In genomic region chr16:50796829-50797228, GRCh38 we compare ENCODE assay signal across 20 cellular contexts.
"Had no signal": no experiment of that assay in that cellular context is flagged by ENCODE, and none has a peak within 500 bp of the region (broad histone marks: within the 10 kb centered on the region; RNA-seq: fewer than 3 reads in every experiment).

No MANE protein-coding gene starts in this region.

- H3K27ac Mint-ChIP-seq: memory B cell, nephron progenitor cell had no signal

- H3K27me3 Mint-ChIP-seq: memory B cell had no signal

- H3K4me3 Mint-ChIP-seq: memory B cell, nephron progenitor cell had no signal

- H3K4me1 ChIP-seq: heart right ventricle, pancreas, psoas muscle, right atrium auricular region, stomach, suprapubic skin, tibial nerve had no signal

- H3K9me3 ChIP-seq: heart right ventricle, pancreas, psoas muscle, right atrium auricular region, stomach, suprapubic skin, tibial nerve had no signal

- FAIRE-seq: endometrium, keratinocyte, pancreas, urothelium cell line had no signal

- DNase-seq: activated CD4-positive, alpha-beta T cell treated with anti-CD3 and anti-CD28 coated beads for 1 hour; activated CD4-positive, alpha-beta T cell treated with anti-CD3 and anti-CD28 coated beads, Interleukin-2, amount 50 U/mL, for 4 hours; cortex of kidney; erythroblast; foreskin fibroblast; heart right ventricle; left colon; nephron progenitor cell; pancreas; psoas muscle; stimulated activated CD4-positive, alpha-beta T cell treated with anti-CD3 and anti-CD28 coated beads, Interleukin-4, amount 100 ng/mL, for 24 hours; stomach; T-helper 9 cell had no signal

- H3K27me3 ChIP-seq: heart right ventricle, pancreas, right atrium auricular region, stomach, suprapubic skin, tibial nerve had no signal

- H3K27ac ChIP-seq: heart right ventricle, pancreas, psoas muscle, right atrium auricular region, stomach, suprapubic skin, tibial nerve had no signal

- H3K4me1 Mint-ChIP-seq: memory B cell had no signal

- ATAC-seq: heart right ventricle, left colon, pancreas, psoas muscle had no signal

- H3K4me3 ChIP-seq: heart right ventricle, pancreas, psoas muscle, right atrium auricular region, stomach, suprapubic skin, tibial nerve had no signal
